ENCODE assay signal across 18 cellular contexts in the genomic region with DNA sequence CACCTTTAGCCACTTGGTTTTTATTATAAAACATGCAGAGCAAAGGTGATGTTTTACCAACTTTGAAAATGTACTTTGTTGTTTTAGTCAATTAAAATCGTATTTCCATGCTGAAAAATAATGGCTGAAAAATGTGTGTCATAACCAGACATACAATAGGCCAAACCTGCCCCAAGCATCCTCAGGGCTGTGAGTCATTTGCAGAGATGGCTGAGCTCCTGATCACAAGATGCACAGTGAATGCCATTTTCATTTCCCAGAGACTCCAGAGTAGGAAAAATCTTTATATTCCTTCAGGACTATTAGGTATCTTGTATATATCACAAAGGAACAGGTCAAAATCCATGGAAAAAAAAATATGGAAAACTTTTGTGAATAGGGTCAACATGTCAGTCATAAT.
DNase-seq lines count a peak whose midpoint lies in the region; ATAC-seq, FAIRE-seq and TF ChIP-seq lines count a peak whose summit lies in the region.
"Had no signal": no experiment of that assay in that cellular context is flagged by ENCODE, and none has a peak within 500 bp of the region (broad histone marks: within the 10 kb centered on the region; RNA-seq: fewer than 3 reads in every experiment).

No MANE protein-coding gene starts in this region.

- H3K27ac Mint-ChIP-seq in stimulated activated naive B cell treated with anti-CD40 and anti-IgM and Interleukin-4, amounts not matched to agents 10 μg/mL and 1 μg/mL and 100 μg/mL, for 72 hours, result no peak overlapping the region
- H3K27ac Mint-ChIP-seq: memory B cell had no signal

- H3K27me3 ChIP-seq in bronchial epithelial cell (ENCODE audit: control insufficient read depth, insufficient read depth, low read length), result no peaks in the 10 kb centered on the region
- H3K27me3 ChIP-seq: gastroesophageal sphincter, right atrium auricular region, SJSA1 had no signal

- H3K4me3 Mint-ChIP-seq in stimulated activated naive B cell treated with anti-CD40 and anti-IgM and Interleukin-4, amounts not matched to agents 10 μg/mL and 1 μg/mL and 100 μg/mL, for 72 hours, result no peak overlapping the region
- H3K4me3 Mint-ChIP-seq: memory B cell had no signal

- H3K4me3 ChIP-seq in AG10803 (ENCODE audit: low read length) (no peak overlapping the region), bronchial epithelial cell (ENCODE audit: low read depth, low read length) (no peak overlapping the region)
- H3K4me3 ChIP-seq: dorsolateral prefrontal cortex, gastroesophageal sphincter, HAP-1, right atrium auricular region, SJSA1, thoracic aorta had no signal

- H3K36me3 Mint-ChIP-seq in stimulated activated naive B cell treated with anti-CD40 and anti-IgM and Interleukin-4, amounts not matched to agents 10 μg/mL and 1 μg/mL and 100 μg/mL, for 72 hours, result no peaks in the 10 kb centered on the region
- H3K36me3 Mint-ChIP-seq: memory B cell had no signal

- H3K4me1 Mint-ChIP-seq in stimulated activated naive B cell treated with anti-CD40 and anti-IgM and Interleukin-4, amounts not matched to agents 10 μg/mL and 1 μg/mL and 100 μg/mL, for 72 hours, result peaks cover 2 to 5% of the 10 kb centered on the region in 2 donors

- no peak for FAIRE-seq in bronchial epithelial cell (lab: Jason Lieb, UNC)

- no peaks in the 10 kb centered on the region for H3K27me3 Mint-ChIP-seq in stimulated activated naive B cell treated with anti-CD40 and anti-IgM and Interleukin-4, amounts not matched to agents 10 μg/mL and 1 μg/mL and 100 μg/mL, for 72 hours
- H3K27me3 Mint-ChIP-seq: memory B cell had no signal

- TF ChIP-seq CTCF in AG10803 (conservative IDR thresholded peaks at IDR 0.05; ENCODE audit: low read length), result no peak
- TF ChIP-seq CTCF in bronchial epithelial cell (IDR thresholded peaks at IDR 0.05; ENCODE audit: insufficient read depth, low read length, severe bottlenecking), result no peak

- ATAC-seq in GM21526 (IDR thresholded peaks at IDR 0.05; ENCODE audit: low FRiP score, unreplicated experiment) (no peak), HG03378 (IDR thresholded peaks at IDR 0.05; ENCODE audit: unreplicated experiment) (no peak)
- no peak for ATAC-seq in stimulated activated naive B cell treated with anti-CD40 and anti-IgM and Interleukin-4, amounts not matched to agents 10 μg/mL and 1 μg/mL and 100 μg/mL, for 72 hours (replicated peaks)
- ATAC-seq: gastroesophageal sphincter had no signal

- H3K36me3 ChIP-seq in bronchial epithelial cell (ENCODE audit: control insufficient read depth, insufficient read depth, low read length), result no peaks in the 10 kb centered on the region
- H3K36me3 ChIP-seq: gastroesophageal sphincter, HAP-1, right atrium auricular region, SJSA1, thoracic aorta had no signal

- peaks cover 0 to 2% of the 10 kb centered on the region in 2 donors for H3K9me3 Mint-ChIP-seq in stimulated activated naive B cell treated with anti-CD40 and anti-IgM and Interleukin-4, amounts not matched to agents 10 μg/mL and 1 μg/mL and 100 μg/mL, for 72 hours
- H3K9me3 Mint-ChIP-seq: memory B cell had no signal

- DNase-seq in AG10803 (ENCODE audit: low read depth) (peak; percentile 53), M059J (ENCODE audit: low read depth) (peak; percentile 67), bronchial epithelial cell (ENCODE audit: low read depth) (peak; percentile 85), iris pigment epithelial cell (ENCODE audit: low read depth) (peak; percentile 49)
- DNase-seq in activated CD4-positive, CD25-positive, alpha-beta regulatory T cell treated with anti-CD3 and anti-CD28 coated beads, Interleukin-2, amount 50 U/mL, for 72 hours, result no peak
- no peak for DNase-seq in stimulated activated naive B cell treated with anti-CD40 and anti-IgM and Interleukin-4, amounts not matched to agents 10 μg/mL and 1 μg/mL and 100 μg/mL, for 72 hours
- DNase-seq: activated CD4-positive, alpha-beta T cell treated with anti-CD3 and anti-CD28 coated beads, Interleukin-2, amount 50 U/mL, for 48 hours; amygdala; dorsolateral prefrontal cortex; NCI-H1417 had no signal

Comparison
In these comparisons a context has a peak if more than half of its experiments do, and no peak if none do; other contexts are left out.
1. DNase-seq: peak in AG10803 (single experiment), M059J (single experiment), bronchial epithelial cell (single experiment) and iris pigment epithelial cell (single experiment); none in activated CD4-positive, CD25-positive, alpha-beta regulatory T cell treated with anti-CD3 and anti-CD28 coated beads, Interleukin-2, amount 50 U/mL, for 72 hours (single experiment) and stimulated activated naive B cell treated with anti-CD40 and anti-IgM and Interleukin-4, amounts not matched to agents 10 μg/mL and 1 μg/mL and 100 μg/mL, for 72 hours (single experiment).